ENCODE assay signal across 25 cellular contexts in the genomic region with DNA sequence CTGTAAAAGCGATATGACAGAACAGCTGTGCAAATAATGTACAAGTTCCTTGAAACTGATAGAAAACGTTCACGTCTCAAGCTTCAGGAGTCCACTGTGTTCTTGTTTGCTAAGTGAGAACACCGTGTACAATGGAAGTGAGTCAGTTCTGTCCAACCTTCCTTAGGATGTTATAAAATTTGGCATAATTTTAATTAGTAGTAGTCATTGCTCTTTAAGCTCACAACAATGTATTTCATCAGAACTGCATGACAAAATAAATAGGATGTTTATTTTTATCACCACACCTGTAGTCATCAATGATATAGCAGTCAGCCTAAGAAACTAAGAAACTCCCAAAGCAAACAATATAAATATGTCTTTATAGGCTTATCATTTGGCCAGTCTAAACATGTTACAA. TPM values are rescaled to one million over a fixed set of nuclear protein-coding genes. Genes with fewer than 3 reads are reported as not detected.
DNase-seq lines count a peak whose midpoint lies in the region; ATAC-seq, FAIRE-seq and TF ChIP-seq lines count a peak whose summit lies in the region.
"Had no signal": no experiment of that assay in that cellular context is flagged by ENCODE, and none has a peak within 500 bp of the region (broad histone marks: within the 10 kb centered on the region; RNA-seq: fewer than 3 reads in every experiment).

No MANE protein-coding gene starts in this region.

- H3K4me2 ChIP-seq in K562 (ENCODE audit: insufficient read depth, low read length) = no peak overlapping the region

- no peaks in the 10 kb centered on the region for H3K9me1 ChIP-seq in K562 (ENCODE audit: control insufficient read depth, insufficient read depth, low read length)

- H3K9me3 ChIP-seq in K562 (replicated peaks; ENCODE audit: control insufficient read depth, insufficient read depth, low read depth, low read length) = no peaks in the 10 kb centered on the region
- H3K9me3 ChIP-seq: neutrophil, psoas muscle, sigmoid colon, tibial nerve had no signal

- no peak overlapping the region for H3K27ac Mint-ChIP-seq in Calu3 (ENCODE audit: unreplicated experiment)
- H3K27ac Mint-ChIP-seq in activated T-helper 1 cell treated with anti-CD3 and anti-CD28 coated beads, Interleukin-12 subunit alpha, Interleukin-12 subunit beta, Interleukin-2, Interleukin-4 antibody, amounts not matched to agents 30 ng/mL and 10 ng/mL and 1 ng/mL, durations not matched to agents 14 hours and 24 hours and 36 hours = no peak overlapping the region
- H3K27ac Mint-ChIP-seq: activated CD4-positive, alpha-beta T cell treated with anti-CD3 and anti-CD28 coated beads, Interleukin-2, amount 10 ng/mL, durations not matched to agents 7 days and 5 days; activated naive CD8-positive, alpha-beta T cell; CD14-positive monocyte; stimulated activated effector memory CD8-positive, alpha-beta T cell treated with anti-CD3 and anti-CD28 coated beads, Interleukin-12 subunit alpha, Interleukin-12 subunit beta, amount 100 ng/mL, for 72 hours; T-cell had no signal

- no peaks in the 10 kb centered on the region for H3K4me1 Mint-ChIP-seq in Calu3 (ENCODE audit: low read depth, unreplicated experiment)
- H3K4me1 Mint-ChIP-seq in activated T-helper 1 cell treated with anti-CD3 and anti-CD28 coated beads, Interleukin-12 subunit alpha, Interleukin-12 subunit beta, Interleukin-2, Interleukin-4 antibody, amounts not matched to agents 30 ng/mL and 10 ng/mL and 1 ng/mL, durations not matched to agents 14 hours and 24 hours and 36 hours (ENCODE audit: low read depth) = peaks cover 6% of the 10 kb centered on the region
- H3K4me1 Mint-ChIP-seq: stimulated activated effector memory CD8-positive, alpha-beta T cell treated with anti-CD3 and anti-CD28 coated beads, Interleukin-12 subunit alpha, Interleukin-12 subunit beta, amount 100 ng/mL, for 72 hours had no signal

- no peak for TF ChIP-seq CTCF in K562 (IDR thresholded peaks at IDR 0.05 in 2 of 3, conservative IDR thresholded peaks at IDR 0.05 in 1 of 3; ENCODE audit: insufficient read depth in 2 of 3, low read depth in 1 of 3, low read length in 3 of 3)
- TF ChIP-seq CTCF in Calu3 (IDR thresholded peaks at IDR 0.05; ENCODE audit: unreplicated experiment) = no peak

- in situ Hi-C loops in K562 (cut with MboI) = no loop called here

- H3K36me3 Mint-ChIP-seq in Calu3 (ENCODE audit: insufficient read depth, unreplicated experiment) = no peaks in the 10 kb centered on the region
- H3K36me3 Mint-ChIP-seq in activated T-helper 1 cell treated with anti-CD3 and anti-CD28 coated beads, Interleukin-12 subunit alpha, Interleukin-12 subunit beta, Interleukin-2, Interleukin-4 antibody, amounts not matched to agents 30 ng/mL and 10 ng/mL and 1 ng/mL, durations not matched to agents 14 hours and 24 hours and 36 hours (ENCODE audit: low read depth) = no peaks in the 10 kb centered on the region
- H3K36me3 Mint-ChIP-seq: activated naive CD8-positive, alpha-beta T cell; stimulated activated effector memory CD8-positive, alpha-beta T cell treated with anti-CD3 and anti-CD28 coated beads, Interleukin-12 subunit alpha, Interleukin-12 subunit beta, amount 100 ng/mL, for 72 hours; T-cell had no signal

- no peaks in the 10 kb centered on the region for H3K27me3 Mint-ChIP-seq in Calu3 (ENCODE audit: unreplicated experiment)
- peaks cover 2% of the 10 kb centered on the region for H3K27me3 Mint-ChIP-seq in activated T-helper 1 cell treated with anti-CD3 and anti-CD28 coated beads, Interleukin-12 subunit alpha, Interleukin-12 subunit beta, Interleukin-2, Interleukin-4 antibody, amounts not matched to agents 30 ng/mL and 10 ng/mL and 1 ng/mL, durations not matched to agents 14 hours and 24 hours and 36 hours (ENCODE audit: insufficient read depth)
- H3K27me3 Mint-ChIP-seq: activated CD4-positive, alpha-beta T cell treated with anti-CD3 and anti-CD28 coated beads, Interleukin-2, amount 10 ng/mL, durations not matched to agents 7 days and 5 days; activated naive CD8-positive, alpha-beta T cell; T-cell had no signal

- intact Hi-C loops in K562 (cut with micrococcal nuclease) = no loop called here
- intact Hi-C loops in Calu3 (cut with micrococcal nuclease; ENCODE audit: unreplicated experiment) = no loop called here
- intact Hi-C loops in activated T-helper 1 cell treated with anti-CD3 and anti-CD28 coated beads, Interleukin-12 subunit alpha, Interleukin-12 subunit beta, Interleukin-2, Interleukin-4 antibody, amounts not matched to agents 30 ng/mL and 10 ng/mL and 1 ng/mL, durations not matched to agents 14 hours and 24 hours and 36 hours (cut with micrococcal nuclease) = no loop called here

- BruUV-seq in K562 (replicated peaks; lab: Mats Ljungman, UMichigan) = no TSS peak
- no TSS peak for BruUV-seq in Calu3 (replicated peaks; lab: Mats Ljungman, UMichigan)

- CTCF ChIA-PET in K562 (lab: Yijun Ruan, JAX; ENCODE audit: low intra/inter-chr PET ratio) = no interaction called here
- CTCF ChIA-PET in Calu3 (lab: Charles Lee) = no interaction called here

- H3K36me3 ChIP-seq in K562 (ENCODE audit: control insufficient read depth, insufficient read depth, low read length) = no peaks in the 10 kb centered on the region
- H3K36me3 ChIP-seq: neutrophil, sigmoid colon, tibial nerve had no signal

- H3K4me3 Mint-ChIP-seq in Calu3 (ENCODE audit: low read depth, unreplicated experiment) = no peak overlapping the region
- no peak overlapping the region for H3K4me3 Mint-ChIP-seq in activated T-helper 1 cell treated with anti-CD3 and anti-CD28 coated beads, Interleukin-12 subunit alpha, Interleukin-12 subunit beta, Interleukin-2, Interleukin-4 antibody, amounts not matched to agents 30 ng/mL and 10 ng/mL and 1 ng/mL, durations not matched to agents 14 hours and 24 hours and 36 hours
- H3K4me3 Mint-ChIP-seq: activated CD4-positive, alpha-beta T cell treated with anti-CD3 and anti-CD28 coated beads, Interleukin-2, amount 10 ng/mL, durations not matched to agents 7 days and 5 days; activated naive CD8-positive, alpha-beta T cell; CD14-positive monocyte; stimulated activated effector memory CD8-positive, alpha-beta T cell treated with anti-CD3 and anti-CD28 coated beads, Interleukin-12 subunit alpha, Interleukin-12 subunit beta, amount 100 ng/mL, for 72 hours; T-cell had no signal

- no peaks in the 10 kb centered on the region for H3K4me1 ChIP-seq in K562 (replicated peaks in 1 of 2; ENCODE audit: control insufficient read depth in 2 of 2, insufficient read depth in 2 of 2, low read length in 2 of 2)
- H3K4me1 ChIP-seq: psoas muscle, sigmoid colon, tibial nerve had no signal

- H3K9ac ChIP-seq in K562 (ENCODE audit: insufficient read depth in 1 of 2, low read depth in 2 of 2, low read length in 2 of 2) = no peak overlapping the region
- H3K9ac ChIP-seq: GM23248 had no signal

- H3K9me3 Mint-ChIP-seq in Calu3 (ENCODE audit: low read depth, unreplicated experiment) = no peaks in the 10 kb centered on the region
- H3K9me3 Mint-ChIP-seq in activated T-helper 1 cell treated with anti-CD3 and anti-CD28 coated beads, Interleukin-12 subunit alpha, Interleukin-12 subunit beta, Interleukin-2, Interleukin-4 antibody, amounts not matched to agents 30 ng/mL and 10 ng/mL and 1 ng/mL, durations not matched to agents 14 hours and 24 hours and 36 hours = no peaks in the 10 kb centered on the region
- H3K9me3 Mint-ChIP-seq: activated CD4-positive, alpha-beta T cell treated with anti-CD3 and anti-CD28 coated beads, Interleukin-2, amount 10 ng/mL, durations not matched to agents 7 days and 5 days; stimulated activated effector memory CD8-positive, alpha-beta T cell treated with anti-CD3 and anti-CD28 coated beads, Interleukin-12 subunit alpha, Interleukin-12 subunit beta, amount 100 ng/mL, for 72 hours; T-cell had no signal

- FAIRE-seq in K562 (lab: Jason Lieb, UNC) = peak; percentile 60
- FAIRE-seq: islet of Langerhans had no signal

- 0% methylated on average over 4 of the region's 4 CpGs for WGBS in K562 (ENCODE audit: insufficient coverage, low coverage, missing lambda C conversion rate)

- POLR2A ChIA-PET in K562 (lab: Yijun Ruan, JAX) = interaction anchor here (0.7 kb wide), 1 partner anchor 9 kb away, joined by 3 read pairs; no protein-coding TSS in a partner anchor

- no peaks in the 10 kb centered on the region for H4K20me1 ChIP-seq in K562 (replicated peaks; ENCODE audit: control insufficient read depth, insufficient read depth, low read length)

- no peak overlapping the region for H3K27ac ChIP-seq in K562 (ENCODE audit: extremely low read depth, low read depth, low read length)
- H3K27ac ChIP-seq: GM23248, neutrophil, psoas muscle, sigmoid colon, tibial nerve had no signal

- ATAC-seq in K562 = no peak
- ATAC-seq: left ventricle myocardium superior; psoas muscle; stimulated activated effector memory CD8-positive, alpha-beta T cell treated with anti-CD3 and anti-CD28 coated beads, Interleukin-12 subunit alpha, Interleukin-12 subunit beta, amount 100 ng/mL, for 72 hours; T-cell had no signal

- TF ChIP-seq EP300 in K562 (IDR thresholded peaks at IDR 0.05; ENCODE audit: low read length) = no peak

- no peak overlapping the region for H3K4me3 ChIP-seq in K562
- H3K4me3 ChIP-seq: GM23248, psoas muscle, sigmoid colon, tibial nerve had no signal

- no peak for TF ChIP-seq POLR2A in K562 (conservative IDR thresholded peaks at IDR 0.05)

- H2AFZ ChIP-seq in K562 (ENCODE audit: low read depth, low read length) = no peak overlapping the region
- H2AFZ ChIP-seq: GM23248 had no signal

- H3K27me3 ChIP-seq in K562 (ENCODE audit: control insufficient read depth in 2 of 2, insufficient read depth in 2 of 2, low read length in 2 of 2) = no peaks in the 10 kb centered on the region
- H3K27me3 ChIP-seq: neutrophil, sigmoid colon, tibial nerve had no signal

- peak; percentile 48 for DNase-seq in NCI-H146 (lab: John Stamatoyannopoulos, UW)
- DNase-seq in NCI-H146 treated with DMSO at 0.1 percent for 48 hours (lab: John Stamatoyannopoulos, UW; ENCODE audit: unreplicated experiment) = no peak
- DNase-seq in K562 (ENCODE audit: extremely low read depth in 1 of 4, low spot score in 3 of 4) = no peak
- peak; percentile 15 for DNase-seq in iris pigment epithelial cell (ENCODE audit: low read depth)
- DNase-seq in Calu3 = no peak
- DNase-seq in AG20443 (ENCODE audit: low spot score) = no peak
- DNase-seq in pons (ENCODE audit: low spot score) = no peak
- DNase-seq in activated T-helper 1 cell treated with anti-CD3 and anti-CD28 coated beads, Interleukin-12 subunit alpha, Interleukin-12 subunit beta, Interleukin-2, Interleukin-4 antibody, amounts not matched to agents 30 ng/mL and 10 ng/mL and 1 ng/mL, durations not matched to agents 14 hours and 24 hours and 36 hours (ENCODE audit: low spot score) = no peak
- DNase-seq: 8988T; activated CD4-positive, alpha-beta T cell treated with anti-CD3 and anti-CD28 coated beads, Interleukin-2, amount 10 ng/mL, durations not matched to agents 7 days and 5 days; activated effector memory CD4-positive, alpha-beta T cell treated with anti-CD3 and anti-CD28 coated beads, Interleukin-2, amount 50 U/mL, for 16 hours; GM23248; left ventricle myocardium superior; NCI-H1105; NCI-H2029 treated with DMSO at 0.1 percent for 48 hours; NCI-H526; psoas muscle; sigmoid colon; T-cell had no signal

- no peaks in the 10 kb centered on the region for H3K79me2 ChIP-seq in K562 (ENCODE audit: control insufficient read depth, insufficient read depth, low read length)

- TF ChIP-seq RAD21 in K562 (CRISPR knock-in tag; conservative IDR thresholded peaks at IDR 0.05 in 1 of 2, IDR thresholded peaks at IDR 0.05 in 1 of 2) = no peak

RNA-seq across cellular contexts. Expression of gene RGS2, which starts 53.0 kb away (rescaled TPM):
- 1.2 and 5.1 TPM in 2 replicates for total RNA-seq in K562 (2011; cell fraction: chromatin; rRNA removed; ENCODE audit: low replicate concordance)
- 2.8 TPM in 2 replicates for total RNA-seq in K562 (2011; cell fraction: nucleolus; rRNA removed)
- total RNA-seq in K562 (2011; cell fraction: nucleoplasm; rRNA removed) = 2.6 and 4.7 TPM in 2 replicates
- total RNA-seq in K562 (2014; rRNA removed) (2.5 and 2.8 TPM in 2 replicates), K562 (2014; rRNA removed; fragmentation: Illumina TruSeq; extraction: Trizol) (4.0 and 4.4 TPM in 2 replicates), K562 (2015; rRNA removed; fragmentation: Illumina TruSeq; extraction: Trizol) (2.5 and 2.7 TPM in 2 replicates), K562 (2021) (2.8 and 4.1 TPM in 2 replicates), Calu3 (2022) (46.9 and 93.2 TPM in 2 replicates)
- polyA plus RNA-seq in K562 (2011; rRNA removed) (2.6 and 3.8 TPM in 2 replicates), K562 (2014; fragmentation: Illumina TruSeq; extraction: Trizol) (2.7 and 4.1 TPM in 2 replicates), K562 (2014; fragmentation: Nextera tagmentation; extraction: Ambion mirVana) (1 to 10 TPM; 4.7 to 5.4 TPM), K562 (2014; rRNA removed) (3.1 and 3.2 TPM in 2 replicates)
- 0.51 and 1.2 TPM in 2 replicates for polyA plus RNA-seq in K562 (2011; cell fraction: cytosol; rRNA removed)
- 0.98 and 1.8 TPM in 2 replicates for polyA plus RNA-seq in K562 (2011; cell fraction: nucleus; rRNA removed)
- polyA plus RNA-seq in K562 (2012) = 2.4 and 2.6 TPM in 2 replicates
- 2.1 and 2.5 TPM in 2 replicates for polyA minus RNA-seq in K562 (2011; rRNA and poly(A)+ RNA removed)
- 5.1 and 5.3 TPM in 2 replicates for polyA minus RNA-seq in K562 (2011; cell fraction: cytosol; rRNA and poly(A)+ RNA removed)
- 1.3 and 5.6 TPM in 2 replicates for polyA minus RNA-seq in K562 (2011; cell fraction: nucleus; rRNA and poly(A)+ RNA removed)
- total RNA-seq in activated T-helper 1 cell treated with anti-CD3 and anti-CD28 coated beads, Interleukin-12 subunit alpha, Interleukin-12 subunit beta, Interleukin-2, Interleukin-4 antibody, amounts not matched to agents 30 ng/mL and 10 ng/mL and 1 ng/mL, durations not matched to agents 14 hours and 24 hours and 36 hours = 11.3 and 12.1 TPM in 2 replicates

Comparison
In these comparisons a context has a peak if more than half of its experiments do, and no peak if none do; other contexts are left out.
1. DNase-seq: peak in NCI-H146 (single experiment) and iris pigment epithelial cell (single experiment); none in NCI-H146 treated with DMSO at 0.1 percent for 48 hours (single experiment), K562 (0 of 4), Calu3 (single experiment), AG20443 (single experiment), pons (single experiment) and activated T-helper 1 cell treated with anti-CD3 and anti-CD28 coated beads, Interleukin-12 subunit alpha, Interleukin-12 subunit beta, Interleukin-2, Interleukin-4 antibody, amounts not matched to agents 30 ng/mL and 10 ng/mL and 1 ng/mL, durations not matched to agents 14 hours and 24 hours and 36 hours (single experiment).